ENCODE assay signal across 30 cellular contexts in genomic region chr4:189096717-189097116, GRCh38.
DNase-seq lines count a peak whose midpoint lies in the region; ATAC-seq and TF ChIP-seq lines count a peak whose summit lies in the region.
"Had no signal": no experiment of that assay in that cellular context is flagged by ENCODE, and none has a peak within 500 bp of the region (broad histone marks: within the 10 kb centered on the region; RNA-seq: fewer than 3 reads in every experiment).

No MANE protein-coding gene starts in this region.

- no peak overlapping the region for H2BK15ac ChIP-seq in H9 (ENCODE audit: low read depth, low read length)

- peaks cover 8 to 14% of the 10 kb centered on the region in 2 experiments for H3K4me1 Mint-ChIP-seq in H9
- no peaks in the 10 kb centered on the region for H3K4me1 Mint-ChIP-seq in naive thymus-derived CD4-positive, alpha-beta T cell
- H3K4me1 Mint-ChIP-seq: activated B cell treated with CpG ODN at 0.5 μM for 24 hours; activated naive CD8-positive, alpha-beta T cell treated with anti-CD3 and anti-CD28 coated beads, Interleukin-2, amount 10 ng/mL, durations not matched to agents 7 days and 5 days; immature natural killer cell; naive thymus-derived CD8-positive, alpha-beta T cell; stimulated activated naive B cell treated with anti-CD40 and anti-IgM and Interleukin-4, amounts not matched to agents 10 μg/mL and 1 μg/mL and 100 μg/mL, for 72 hours had no signal

- H3K4ac ChIP-seq in H9 (ENCODE audit: low read depth, low read length): no peak overlapping the region

- H4K5ac ChIP-seq in H9 (ENCODE audit: insufficient read length, low read depth, low read length): no peak overlapping the region

- no peak overlapping the region for H3K27ac ChIP-seq in A673 (ENCODE audit: low read depth, low read length, poor library complexity, severe bottlenecking)
- no peak overlapping the region for H3K27ac ChIP-seq in H9 (ENCODE audit: insufficient read length, low read depth, low read length)
- H3K27ac ChIP-seq in naive thymus-derived CD4-positive, alpha-beta T cell (ENCODE audit: low read depth, low read length): no peak overlapping the region
- H3K27ac ChIP-seq: epithelial cell of prostate, pancreas, SK-N-MC, suprapubic skin had no signal

- no peak overlapping the region for H2AK5ac ChIP-seq in H9 (ENCODE audit: insufficient read length, low read length)

- H2AFZ ChIP-seq in H9 (ENCODE audit: low read length): no peak overlapping the region

- H3K27me3 ChIP-seq in A673 (replicated peaks; ENCODE audit: insufficient read depth, low read depth, low read length, poor library complexity) (peaks cover 3% of the 10 kb centered on the region), H9 (ENCODE audit: insufficient read depth, low read length) (no peaks in the 10 kb centered on the region)
- no peaks in the 10 kb centered on the region for H3K27me3 ChIP-seq in naive thymus-derived CD4-positive, alpha-beta T cell (ENCODE audit: control insufficient read depth in 2 of 2, insufficient read depth in 2 of 2, low read length in 2 of 2)
- H3K27me3 ChIP-seq: suprapubic skin had no signal

- H3K27ac Mint-ChIP-seq in H9: peak overlapping the region in 1 of 3 experiments; percentile 80; a peak in 2 of 7 replicates
- H3K27ac Mint-ChIP-seq in naive thymus-derived CD4-positive, alpha-beta T cell: no peak overlapping the region
- H3K27ac Mint-ChIP-seq: activated B cell treated with CpG ODN at 0.5 μM for 24 hours; activated naive CD8-positive, alpha-beta T cell treated with anti-CD3 and anti-CD28 coated beads, Interleukin-2, amount 10 ng/mL, durations not matched to agents 7 days and 5 days; activated T-helper 2 cell treated with anti-CD3 and anti-CD28 coated beads, Interferon-gamma antibody, Interleukin-2, Interleukin-4, amounts not matched to agents 10 μg/mL and 5 μg/mL and 100 μg/mL, durations not matched to agents 14 hours and 24 hours and 36 hours; immature natural killer cell; naive thymus-derived CD8-positive, alpha-beta T cell; stimulated activated naive B cell treated with anti-CD40 and anti-IgM and Interleukin-4, amounts not matched to agents 10 μg/mL and 1 μg/mL and 100 μg/mL, for 72 hours had no signal

- peak; percentile 44 for TF ChIP-seq CTCF in A673 (conservative IDR thresholded peaks at IDR 0.05; ENCODE audit: low read depth, low read length)
- TF ChIP-seq CTCF in H9 (conservative IDR thresholded peaks at IDR 0.05): peak; percentile 84
- 0 out of 2 replicates have a peak, but pooled peaks have one; percentile 8 for TF ChIP-seq CTCF in WI38 (IDR thresholded peaks at IDR 0.05; ENCODE audit: low read depth, low read length)

- H3K56ac ChIP-seq in H9 (ENCODE audit: insufficient read length, low read depth, low read length): no peak overlapping the region

- H3K14ac ChIP-seq in H9 (ENCODE audit: insufficient read depth, low read length): no peak overlapping the region

- H3K18ac ChIP-seq in H9 (ENCODE audit: insufficient read length, low read depth, low read length): no peak overlapping the region

- no peaks in the 10 kb centered on the region for H3K79me2 ChIP-seq in H9 (ENCODE audit: insufficient read depth, low read length)

- no peak overlapping the region for H2BK12ac ChIP-seq in H9 (ENCODE audit: insufficient read length, low read depth, low read length)

- H3K4me2 ChIP-seq in H9 (ENCODE audit: insufficient read depth, insufficient read length, low read length): no peak overlapping the region

- POLR2A ChIA-PET in A673 (lab: Charles Lee; ENCODE audit: low non-redundant PET): no interaction called here
- POLR2A ChIA-PET in naive thymus-derived CD4-positive, alpha-beta T cell (lab: Charles Lee): no interaction called here

- BruUV-seq in A673 (replicated peaks; lab: Mats Ljungman, UMichigan): no TSS peak

- no peak overlapping the region for H3K9ac ChIP-seq in H9 (ENCODE audit: extremely low read depth, insufficient read length, low read length)

- no CpG with 5 or more reads among the region's 25 CpGs for WGBS in H9 (ENCODE audit: extremely low coverage, insufficient read length, low lambda C conversion rate)

- no peak overlapping the region for H3K4me3 ChIP-seq in A673 (ENCODE audit: low read depth, low read length, poor library complexity, severe bottlenecking)
- H3K4me3 ChIP-seq in WI38 (ENCODE audit: low read depth, low read length): no peak overlapping the region
- no peak overlapping the region for H3K4me3 ChIP-seq in naive thymus-derived CD4-positive, alpha-beta T cell (ENCODE audit: low read length)
- H3K4me3 ChIP-seq: pancreas, SK-N-MC, suprapubic skin had no signal

- intact Hi-C loops in A673 (cut with micrococcal nuclease; ENCODE audit: unreplicated experiment): no loop called here
- intact Hi-C loops in naive thymus-derived CD4-positive, alpha-beta T cell (cut with micrococcal nuclease): no loop called here

- no peak overlapping the region for H2BK20ac ChIP-seq in H9 (ENCODE audit: low read depth, low read length, poor library complexity, severe bottlenecking)

- no peak overlapping the region for H3K4me3 Mint-ChIP-seq in H9
- no peak overlapping the region for H3K4me3 Mint-ChIP-seq in naive thymus-derived CD4-positive, alpha-beta T cell
- H3K4me3 Mint-ChIP-seq: activated B cell treated with CpG ODN at 0.5 μM for 24 hours; activated naive CD8-positive, alpha-beta T cell treated with anti-CD3 and anti-CD28 coated beads, Interleukin-2, amount 10 ng/mL, durations not matched to agents 7 days and 5 days; immature natural killer cell; naive thymus-derived CD8-positive, alpha-beta T cell; stimulated activated naive B cell treated with anti-CD40 and anti-IgM and Interleukin-4, amounts not matched to agents 10 μg/mL and 1 μg/mL and 100 μg/mL, for 72 hours had no signal

- CTCF ChIA-PET in A673 (lab: Charles Lee): no interaction called here
- CTCF ChIA-PET in naive thymus-derived CD4-positive, alpha-beta T cell (lab: Charles Lee): no interaction called here

- no peaks in the 10 kb centered on the region for H4K20me1 ChIP-seq in H9 (ENCODE audit: control insufficient read depth, insufficient read depth, insufficient read length)

- peak; percentile 5 for DNase-seq in A673 (ENCODE audit: low spot score)
- peak; percentile 59 for DNase-seq in H9
- DNase-seq in iPS-NIHi7 (ENCODE audit: extremely low spot score): peak; percentile 75
- DNase-seq in SHP77 treated with DMSO at 0.1 percent for 48 hours (lab: John Stamatoyannopoulos, UW): no peak
- DNase-seq in naive thymus-derived CD4-positive, alpha-beta T cell: no peak
- DNase-seq in activated naive CD4-positive, alpha-beta T cell treated with anti-CD3 and anti-CD28 coated beads, Interleukin-2, amount 50 U/mL, for 16 hours: no peak
- DNase-seq: activated B cell treated with CpG ODN at 0.5 μM for 24 hours; activated CD4-positive, alpha-beta T cell treated with anti-CD3 and anti-CD28 coated beads, Interleukin-2, amount 50 U/mL, for 48 hours; activated CD8-positive, alpha-beta memory T cell treated with anti-CD3 and anti-CD28 coated beads, Interleukin-2, amount 50 U/mL, for 4 hours; activated naive CD8-positive, alpha-beta T cell treated with anti-CD3 and anti-CD28 coated beads, Interleukin-2, amount 10 ng/mL, durations not matched to agents 7 days and 5 days; C1 segment of cervical spinal cord; cerebellar nuclear complex; immature natural killer cell; KG1; MV-4-11; naive thymus-derived CD8-positive, alpha-beta T cell; NCI-H1694 treated with DMSO at 0.1 percent for 48 hours; NCI-H2171; NCI-H524 treated with DMSO at 0.1 percent for 48 hours; pancreas; RPMI8226; stimulated activated CD4-positive, alpha-beta T cell treated with anti-CD3 and anti-CD28 coated beads, Interleukin-4, amount 100 ng/mL, for 1 hour; stimulated activated naive B cell treated with anti-CD40 and anti-IgM and Interleukin-4, amounts not matched to agents 10 μg/mL and 1 μg/mL and 100 μg/mL, for 72 hours; T-helper 2 cell had no signal

- no peaks in the 10 kb centered on the region for H3K36me3 ChIP-seq in A673 (ENCODE audit: insufficient read depth, low read length, poor library complexity, severe bottlenecking)
- H3K36me3 ChIP-seq in naive thymus-derived CD4-positive, alpha-beta T cell (ENCODE audit: control insufficient read depth in 2 of 3, insufficient read depth in 3 of 3, low read length in 3 of 3): no peaks in the 10 kb centered on the region
- H3K36me3 ChIP-seq: pancreas, suprapubic skin had no signal

- H4K8ac ChIP-seq in H9 (replicated peaks; ENCODE audit: insufficient read length, low read depth, low read length): no peak overlapping the region

- no peaks in the 10 kb centered on the region for H3K27me3 Mint-ChIP-seq in H9 (ENCODE audit: low read depth)
- no peaks in the 10 kb centered on the region for H3K27me3 Mint-ChIP-seq in naive thymus-derived CD4-positive, alpha-beta T cell
- H3K27me3 Mint-ChIP-seq: activated B cell treated with CpG ODN at 0.5 μM for 24 hours; activated naive CD8-positive, alpha-beta T cell treated with anti-CD3 and anti-CD28 coated beads, Interleukin-2, amount 10 ng/mL, durations not matched to agents 7 days and 5 days; naive thymus-derived CD8-positive, alpha-beta T cell; stimulated activated naive B cell treated with anti-CD40 and anti-IgM and Interleukin-4, amounts not matched to agents 10 μg/mL and 1 μg/mL and 100 μg/mL, for 72 hours had no signal

- no peak overlapping the region for H2BK5ac ChIP-seq in H9 (ENCODE audit: insufficient read length, low read length)

- peaks cover 0 to 15% (median 3%) of the 10 kb centered on the region in 3 experiments; a peak in 3 of 7 replicates for H3K36me3 Mint-ChIP-seq in H9 (ENCODE audit: insufficient read depth in 1 of 3, low read depth in 3 of 3)
- H3K36me3 Mint-ChIP-seq in naive thymus-derived CD4-positive, alpha-beta T cell: no peaks in the 10 kb centered on the region
- H3K36me3 Mint-ChIP-seq: activated naive CD8-positive, alpha-beta T cell treated with anti-CD3 and anti-CD28 coated beads, Interleukin-2, amount 10 ng/mL, durations not matched to agents 7 days and 5 days; immature natural killer cell; naive thymus-derived CD8-positive, alpha-beta T cell; stimulated activated naive B cell treated with anti-CD40 and anti-IgM and Interleukin-4, amounts not matched to agents 10 μg/mL and 1 μg/mL and 100 μg/mL, for 72 hours had no signal

- no peaks in the 10 kb centered on the region for H3K23me2 ChIP-seq in H9 (ENCODE audit: insufficient read length, low read depth, low read length, poor library complexity, severe bottlenecking)

- no peaks in the 10 kb centered on the region for H3K79me1 ChIP-seq in H9 (ENCODE audit: insufficient read depth, low read depth, low read length, poor library complexity, severe bottlenecking)

- no peak for ATAC-seq in naive thymus-derived CD4-positive, alpha-beta T cell
- no peak for ATAC-seq in GM18873 (IDR thresholded peaks at IDR 0.05; ENCODE audit: low FRiP score, unreplicated experiment)
- ATAC-seq: naive thymus-derived CD8-positive, alpha-beta T cell; pancreas; stimulated activated naive B cell treated with anti-CD40 and anti-IgM and Interleukin-4, amounts not matched to agents 10 μg/mL and 1 μg/mL and 100 μg/mL, for 72 hours had no signal

- no peak overlapping the region for H3K23ac ChIP-seq in H9 (ENCODE audit: insufficient read length, low read depth, low read length)

- peaks cover 5 to 9% of the 10 kb centered on the region in 2 experiments for H3K9me3 Mint-ChIP-seq in H9
- H3K9me3 Mint-ChIP-seq in naive thymus-derived CD4-positive, alpha-beta T cell: peaks cover 0 to 18% (median 6%) of the 10 kb centered on the region in 11 donors

- no peaks in the 10 kb centered on the region for H3K9me3 ChIP-seq in A673 (ENCODE audit: low read depth, low read length, poor library complexity, severe bottlenecking)
- no peaks in the 10 kb centered on the region for H3K9me3 ChIP-seq in H9 (ENCODE audit: control insufficient read depth, low read depth, low read length)
- H3K9me3 ChIP-seq in naive thymus-derived CD4-positive, alpha-beta T cell (ENCODE audit: control insufficient read depth in 2 of 3, low read length in 3 of 3): no peaks in the 10 kb centered on the region
- H3K9me3 ChIP-seq: pancreas had no signal

- H2BK120ac ChIP-seq in H9 (ENCODE audit: low read depth, low read length, poor library complexity, severe bottlenecking): no peak overlapping the region

- H3K4me1 ChIP-seq in A673 (ENCODE audit: insufficient read depth, low read length, poor library complexity, severe bottlenecking) (no peaks in the 10 kb centered on the region), H9 (ENCODE audit: insufficient read depth, low read length) (no peaks in the 10 kb centered on the region)
- H3K4me1 ChIP-seq in naive thymus-derived CD4-positive, alpha-beta T cell (ENCODE audit: control insufficient read depth in 2 of 2, insufficient read depth in 2 of 2, low read length in 2 of 2): no peaks in the 10 kb centered on the region
- H3K4me1 ChIP-seq: pancreas, suprapubic skin had no signal

- no peak overlapping the region for H4K91ac ChIP-seq in H9 (ENCODE audit: insufficient read length, low read depth, low read length)

- H3T11ph ChIP-seq in H9 (ENCODE audit: low read length): no peak overlapping the region

Comparison
In these comparisons a context has a peak if more than half of its experiments do, and no peak if none do; other contexts are left out.
1. DNase-seq: peak in A673 (single experiment), H9 (single experiment) and iPS-NIHi7 (single experiment); none in SHP77 treated with DMSO at 0.1 percent for 48 hours (single experiment), naive thymus-derived CD4-positive, alpha-beta T cell (0 of 9) and activated naive CD4-positive, alpha-beta T cell treated with anti-CD3 and anti-CD28 coated beads, Interleukin-2, amount 50 U/mL, for 16 hours (single experiment).
2. CTCF ChIP-seq: peak in every context shown above with its lines; median percentile 84 in H9; 44 in A673; 8 in WI38.